10 cellular contexts compared by ENCODE assay signal in the genomic region with DNA sequence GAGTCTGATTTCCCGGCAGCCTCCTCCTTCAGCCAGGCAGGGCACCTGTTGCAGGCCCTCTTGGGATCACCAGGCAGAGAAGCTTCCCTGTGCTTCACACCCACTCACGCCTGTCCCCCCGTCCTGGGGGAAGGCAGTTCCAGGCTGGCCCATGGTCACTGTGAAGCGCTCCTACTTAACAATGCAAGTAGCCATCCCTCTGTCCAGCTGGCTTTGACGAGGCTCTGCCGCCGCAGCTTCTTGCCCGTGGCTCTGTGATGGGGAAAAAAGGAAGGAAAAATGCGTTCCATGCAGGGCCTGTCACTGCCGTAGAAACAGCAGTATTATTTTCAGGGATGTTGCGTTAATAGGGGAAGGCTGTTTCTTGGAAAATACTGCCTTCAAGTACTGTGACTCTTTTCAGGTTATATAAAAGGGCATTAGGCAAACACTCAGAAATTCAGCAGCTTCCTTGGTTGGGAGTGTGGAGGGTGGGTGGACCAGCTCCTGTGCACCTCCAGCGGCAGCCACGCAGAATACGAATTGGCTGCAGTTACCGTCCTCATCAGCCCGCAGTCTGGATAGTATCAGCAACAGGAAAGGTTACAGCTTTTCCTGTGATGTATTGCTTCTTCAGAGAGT.
DNase-seq lines count a peak whose midpoint lies in the region; ATAC-seq and TF ChIP-seq lines count a peak whose summit lies in the region.
"Had no signal": no experiment of that assay in that cellular context is flagged by ENCODE, and none has a peak within 500 bp of the region (broad histone marks: within the 10 kb centered on the region; RNA-seq: fewer than 3 reads in every experiment).

No MANE protein-coding gene starts in this region.

- no peak overlapping the region for H3K27ac Mint-ChIP-seq in natural killer cell treated with Interleukin-12 subunit alpha and Interleukin-12 subunit beta and Interleukin-15 and Interleukin-18, amount 100 ng/mL, for 72 hours
- H3K27ac Mint-ChIP-seq in natural killer cell: no peak overlapping the region

- H3K79me2 ChIP-seq in Karpas-422 (ENCODE audit: low read length): no peaks in the 10 kb centered on the region

- H3K9me3 Mint-ChIP-seq in natural killer cell treated with Interleukin-12 subunit alpha and Interleukin-12 subunit beta and Interleukin-15 and Interleukin-18, amount 100 ng/mL, for 72 hours: no peaks in the 10 kb centered on the region
- no peaks in the 10 kb centered on the region for H3K9me3 Mint-ChIP-seq in natural killer cell

- POLR2A ChIA-PET in GM10248 (lab: Yijun Ruan, JAX): no interaction called here

- no peaks in the 10 kb centered on the region for H3K4me1 ChIP-seq in Karpas-422 (ENCODE audit: low read length)

- peak; percentile 31 for DNase-seq in natural killer cell treated with Interleukin-12 subunit alpha and Interleukin-12 subunit beta and Interleukin-15 and Interleukin-18, amount 100 ng/mL, for 72 hours (ENCODE audit: low spot score)
- DNase-seq in natural killer cell (no peak), fibroblast of villous mesenchyme (ENCODE audit: low read depth) (peak; percentile 81), nucleus accumbens (lab: John Stamatoyannopoulos, UW) (peak in 35 of 56 donors; percentile 12 to 76 (median 44)), GM10248 (ENCODE audit: extremely low spot score) (no peak), Karpas-422 (no peak), A172 (ENCODE audit: low spot score) (no peak)
- DNase-seq: stimulated activated CD4-positive, alpha-beta T cell treated with anti-CD3 and anti-CD28 coated beads, Interleukin-4, amount 100 ng/mL, for 1 hour had no signal

- H3K27me3 ChIP-seq in Karpas-422 (ENCODE audit: low read length): no peaks in the 10 kb centered on the region

- H2AFZ ChIP-seq in Karpas-422 (ENCODE audit: low read length): no peak overlapping the region

- no peaks in the 10 kb centered on the region for H3K36me3 Mint-ChIP-seq in natural killer cell treated with Interleukin-12 subunit alpha and Interleukin-12 subunit beta and Interleukin-15 and Interleukin-18, amount 100 ng/mL, for 72 hours
- H3K36me3 Mint-ChIP-seq in natural killer cell: no peaks in the 10 kb centered on the region

- H3K36me3 ChIP-seq in Karpas-422 (ENCODE audit: insufficient read depth, low read length): no peaks in the 10 kb centered on the region
- H3K36me3 ChIP-seq: BLaER1 treated with 17β-estradiol and CSF1 and Interleukin-3, amounts not matched to agents 10 nM and 100 nM had no signal

- no peaks in the 10 kb centered on the region for H3K9me3 ChIP-seq in Karpas-422 (ENCODE audit: low read length)

- intact Hi-C loops in natural killer cell (cut with micrococcal nuclease): no loop called here

- no peak for ATAC-seq in natural killer cell treated with Interleukin-12 subunit alpha and Interleukin-12 subunit beta and Interleukin-15 and Interleukin-18, amount 100 ng/mL, for 72 hours
- ATAC-seq in natural killer cell (no peak), GM21367 (IDR thresholded peaks at IDR 0.05; ENCODE audit: unreplicated experiment) (no peak)

- peaks cover 4 to 9% of the 10 kb centered on the region in 2 donors for H3K27me3 Mint-ChIP-seq in natural killer cell treated with Interleukin-12 subunit alpha and Interleukin-12 subunit beta and Interleukin-15 and Interleukin-18, amount 100 ng/mL, for 72 hours
- H3K27me3 Mint-ChIP-seq in natural killer cell (ENCODE audit: low read depth in 2 of 2): peaks cover 0 to 17% of the 10 kb centered on the region in 2 donors

- H3K9me2 ChIP-seq in Karpas-422 (replicated peaks; ENCODE audit: insufficient read depth, low read length): no peaks in the 10 kb centered on the region

- no peaks in the 10 kb centered on the region; the same call in 1 of the 2 replicates for H4K20me1 ChIP-seq in Karpas-422 (ENCODE audit: insufficient read depth, low read depth, low read length)

- no peak overlapping the region for H3K4me3 ChIP-seq in fibroblast of villous mesenchyme (ENCODE audit: low read depth, low read length)
- no peak overlapping the region for H3K4me3 ChIP-seq in Karpas-422 (ENCODE audit: low read length)
- H3K4me3 ChIP-seq: BLaER1 treated with 17β-estradiol and CSF1 and Interleukin-3, amounts not matched to agents 10 nM and 100 nM had no signal

- no peak overlapping the region for H3K4me3 Mint-ChIP-seq in natural killer cell treated with Interleukin-12 subunit alpha and Interleukin-12 subunit beta and Interleukin-15 and Interleukin-18, amount 100 ng/mL, for 72 hours
- no peak overlapping the region for H3K4me3 Mint-ChIP-seq in natural killer cell

- peaks cover 7% of the 10 kb centered on the region in 2 donors for H3K4me1 Mint-ChIP-seq in natural killer cell treated with Interleukin-12 subunit alpha and Interleukin-12 subunit beta and Interleukin-15 and Interleukin-18, amount 100 ng/mL, for 72 hours (ENCODE audit: low read depth in 2 of 2)
- peaks cover 14% of the 10 kb centered on the region in 2 donors for H3K4me1 Mint-ChIP-seq in natural killer cell

- no peak for TF ChIP-seq CTCF in natural killer cell (IDR thresholded peaks at IDR 0.05)
- TF ChIP-seq CTCF in fibroblast of villous mesenchyme (IDR thresholded peaks at IDR 0.05; ENCODE audit: insufficient read depth, low read depth, low read length): peak; percentile 50
- TF ChIP-seq CTCF in GM10248 (IDR thresholded peaks at IDR 0.05; ENCODE audit: control extremely low read depth, extremely low read depth, low read depth, missing control alignments): no peak

- H3K4me2 ChIP-seq in Karpas-422 (ENCODE audit: low read depth, low read length, poor library complexity, severe bottlenecking): no peak overlapping the region
- H3K4me2 ChIP-seq: BLaER1 treated with 17β-estradiol and CSF1 and Interleukin-3, amounts not matched to agents 10 nM and 100 nM had no signal

- H3K9ac ChIP-seq in Karpas-422 (ENCODE audit: low read length): no peak overlapping the region
- H3K9ac ChIP-seq: BLaER1 treated with 17β-estradiol and CSF1 and Interleukin-3, amounts not matched to agents 10 nM and 100 nM had no signal

- CTCF ChIA-PET in GM10248 (lab: Yijun Ruan, JAX): interaction anchor here (0.9 kb wide), 1 partner anchor 22 kb away, joined by 3 read pairs; no protein-coding TSS in a partner anchor

- no peak overlapping the region for H3K27ac ChIP-seq in Karpas-422 (ENCODE audit: low read length)
- H3K27ac ChIP-seq: BLaER1 treated with 17β-estradiol and CSF1 and Interleukin-3, amounts not matched to agents 10 nM and 100 nM had no signal

Comparison
In these comparisons a context has a peak if more than half of its experiments do, and no peak if none do; other contexts are left out.
1. DNase-seq: peak in natural killer cell treated with Interleukin-12 subunit alpha and Interleukin-12 subunit beta and Interleukin-15 and Interleukin-18, amount 100 ng/mL, for 72 hours (single experiment), fibroblast of villous mesenchyme (single experiment) and nucleus accumbens (35 of 56); none in natural killer cell (single experiment), GM10248 (single experiment), Karpas-422 (single experiment) and A172 (single experiment).